ENCODE assay signal across 31 cellular contexts in the genomic region with DNA sequence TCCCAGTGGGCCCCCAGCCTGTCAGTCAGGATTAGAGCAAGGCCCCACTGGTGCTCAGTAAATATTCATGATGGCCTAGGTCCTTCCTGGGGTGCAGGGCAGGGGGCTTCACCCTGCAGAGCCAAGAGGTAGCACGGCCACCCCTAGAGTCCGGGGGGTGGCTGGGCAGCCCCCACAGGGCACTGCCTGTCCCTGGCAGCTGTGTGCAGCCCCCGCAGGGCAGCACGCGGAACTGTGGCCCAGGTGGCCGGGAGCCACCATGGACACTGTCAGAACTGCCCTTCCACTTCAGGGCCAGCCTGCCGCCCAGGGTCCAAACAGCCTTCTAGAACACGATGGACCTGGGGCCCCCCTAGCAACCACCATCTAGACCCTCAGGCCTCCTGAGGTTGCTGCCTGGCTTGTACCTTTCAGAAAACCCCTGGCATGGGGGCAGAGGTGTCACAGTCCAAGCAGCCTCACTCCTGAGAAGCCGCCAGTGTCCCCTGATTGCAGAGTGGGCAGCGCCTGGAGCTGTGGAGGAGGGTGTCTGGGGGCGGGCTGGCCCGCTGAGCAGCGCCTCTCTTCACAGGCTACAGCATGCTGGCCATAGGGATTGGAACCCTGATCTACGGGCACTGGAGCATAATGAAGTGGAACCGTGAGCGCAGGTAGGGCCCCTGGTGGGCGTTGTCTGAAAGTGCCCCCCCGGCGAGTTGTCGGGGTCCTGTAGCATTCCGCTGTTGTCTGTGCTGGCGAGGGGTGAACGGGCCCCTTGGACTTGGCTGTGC. TPM values are rescaled to one million over a fixed set of nuclear protein-coding genes. Genes with fewer than 3 reads are reported as not detected.
DNase-seq lines count a peak whose midpoint lies in the region; ATAC-seq, FAIRE-seq and TF ChIP-seq lines count a peak whose summit lies in the region.
"Had no signal": no experiment of that assay in that cellular context is flagged by ENCODE, and none has a peak within 500 bp of the region (broad histone marks: within the 10 kb centered on the region; RNA-seq: fewer than 3 reads in every experiment).

No MANE protein-coding gene starts in this region.

- WGBS in small intestine, 3 donors, result 91 to 94% (median 94%) methylated on average over 22 to 23 of the region's 23 CpGs

- peak; percentile 15 for TF ChIP-seq CTCF in DND-41 (IDR thresholded peaks at IDR 0.05; ENCODE audit: borderline replicate concordance, extremely low read depth, low read length, poor library complexity, severe bottlenecking)
- TF ChIP-seq CTCF in RWPE2 (IDR thresholded peaks at IDR 0.05; ENCODE audit: poor library complexity, severe bottlenecking), result no peak
- TF ChIP-seq CTCF in nephron progenitor cell (IDR thresholded peaks at IDR 0.05), result no peak

- H3K27me3 ChIP-seq in DND-41 (ENCODE audit: insufficient read depth, low read length, poor library complexity) (no peaks in the 10 kb centered on the region), H7 (ENCODE audit: control insufficient read depth, insufficient read depth, low read length) (no peaks in the 10 kb centered on the region), RWPE2 (ENCODE audit: insufficient read depth, poor library complexity, severe bottlenecking) (no peaks in the 10 kb centered on the region), small intestine (ENCODE audit: control insufficient read depth in 2 of 2, insufficient read depth in 2 of 2, low read length in 2 of 2) (no peaks in the 10 kb centered on the region)
- H3K27me3 ChIP-seq: heart right ventricle, right lobe of liver had no signal

- H3K4me1 ChIP-seq in DND-41 (ENCODE audit: insufficient read depth, low read length) (peaks cover 2% of the 10 kb centered on the region), RWPE2 (ENCODE audit: insufficient read depth, poor library complexity, severe bottlenecking) (no peaks in the 10 kb centered on the region), small intestine (ENCODE audit: control insufficient read depth in 2 of 2, insufficient read depth in 1 of 2, low read depth in 1 of 2, low read length in 1 of 2) (no peaks in the 10 kb centered on the region)
- H3K4me1 ChIP-seq: right lobe of liver had no signal

- H2AFZ ChIP-seq in DND-41 (ENCODE audit: low read depth, low read length), result no peak overlapping the region
- H2AFZ ChIP-seq: parathyroid adenoma had no signal

- H3K4me1 Mint-ChIP-seq in nephron progenitor cell, result peaks cover 52% of the 10 kb centered on the region
- peaks cover 18% of the 10 kb centered on the region for H3K4me1 Mint-ChIP-seq in activated naive CD4-positive, alpha-beta T cell treated with anti-CD3 and anti-CD28 coated beads for 36 hours (ENCODE audit: low read depth)

- DNase-seq in DND-41, result no peak
- DNase-seq in H7, result peak; percentile 79
- peak; percentile 61 for DNase-seq in RWPE2 (ENCODE audit: low spot score)
- DNase-seq in nephron progenitor cell, result peak; percentile 37
- no peak for DNase-seq in activated naive CD4-positive, alpha-beta T cell treated with anti-CD3 and anti-CD28 coated beads for 36 hours
- DNase-seq in cerebellar nuclear complex (lab: John Stamatoyannopoulos, UW), result no peak
- DNase-seq in small intestine, result no peak
- DNase-seq: activated CD4-positive, alpha-beta T cell treated with anti-CD3 and anti-CD28 coated beads for 1 hour; activated CD8-positive, alpha-beta memory T cell treated with anti-CD3 and anti-CD28 coated beads for 24 hours; activated naive CD4-positive, alpha-beta T cell treated with Interleukin-2 at 50 U/mL for 16 hours; activated T-cell treated with anti-CD3 and anti-CD28 coated beads, Interleukin-2, amount 50 U/mL, for 48 hours; aorta; CD4-positive, alpha-beta T cell; erythroblast; foreskin fibroblast; heart right ventricle; mesendoderm; naive B cell; NCI-H146; NCI-H526 treated with DMSO at 0.1 percent for 48 hours; right lobe of liver; SIG-M5; stimulated activated CD4-positive, alpha-beta T cell treated with anti-CD3 and anti-CD28 coated beads, Interleukin-15, amount 100 ng/mL, for 24 hours; stimulated activated CD8-positive, alpha-beta memory T cell treated with anti-CD3 and anti-CD28 coated beads, Interleukin-4, amount 100 ng/mL, for 48 hours; T-cell had no signal

- H3K9ac ChIP-seq in DND-41 (ENCODE audit: low read depth, low read length), result no peak overlapping the region
- H3K9ac ChIP-seq: parathyroid adenoma had no signal

- H4K20me1 ChIP-seq in DND-41 (ENCODE audit: insufficient read depth, low read length), result peaks cover 51% of the 10 kb centered on the region

- H3K27me3 Mint-ChIP-seq in nephron progenitor cell (ENCODE audit: low read depth, poor library complexity), result peaks cover 11% of the 10 kb centered on the region
- H3K27me3 Mint-ChIP-seq in activated naive CD4-positive, alpha-beta T cell treated with anti-CD3 and anti-CD28 coated beads for 36 hours (ENCODE audit: low read depth), result no peaks in the 10 kb centered on the region
- H3K27me3 Mint-ChIP-seq: CD4-positive, alpha-beta T cell; IgD-negative memory B cell; naive B cell; T-cell had no signal

- no peaks in the 10 kb centered on the region for H3K9me3 ChIP-seq in DND-41 (ENCODE audit: insufficient read depth, low read length, severe bottlenecking)
- H3K9me3 ChIP-seq in RWPE2 (ENCODE audit: severe bottlenecking), result no peaks in the 10 kb centered on the region
- H3K9me3 ChIP-seq in small intestine (ENCODE audit: control insufficient read depth, low read depth), result no peaks in the 10 kb centered on the region
- H3K9me3 ChIP-seq: heart right ventricle, right lobe of liver had no signal

- H3K36me3 Mint-ChIP-seq in nephron progenitor cell (ENCODE audit: low read depth), result peaks cover 19% of the 10 kb centered on the region
- H3K36me3 Mint-ChIP-seq in activated naive CD4-positive, alpha-beta T cell treated with anti-CD3 and anti-CD28 coated beads for 36 hours (ENCODE audit: low read depth), result peaks cover 6% of the 10 kb centered on the region

- H3K27ac ChIP-seq in DND-41 (ENCODE audit: low read length) (no peak overlapping the region), RWPE2 (ENCODE audit: poor library complexity, severe bottlenecking) (no peak overlapping the region), small intestine (ENCODE audit: low read depth in 1 of 2, low read length in 1 of 2) (no peak overlapping the region)
- H3K27ac ChIP-seq: heart right ventricle, parathyroid adenoma, right lobe of liver had no signal

- H3K4me3 Mint-ChIP-seq in nephron progenitor cell, result peak overlapping the region; percentile 30
- H3K4me3 Mint-ChIP-seq in activated naive CD4-positive, alpha-beta T cell treated with anti-CD3 and anti-CD28 coated beads for 36 hours, result no peak overlapping the region
- H3K4me3 Mint-ChIP-seq: CD4-positive, alpha-beta T cell; T-cell had no signal

- CTCF ChIA-PET in activated naive CD4-positive, alpha-beta T cell treated with anti-CD3 and anti-CD28 coated beads for 36 hours (lab: Charles Lee), result no interaction called here

- H3K4me2 ChIP-seq in DND-41 (ENCODE audit: insufficient read depth, low read length), result no peak overlapping the region

- ATAC-seq in DND-41 (ENCODE audit: insufficient read depth, low read depth), result no peak
- ATAC-seq in RWPE2 (ENCODE audit: low read depth), result no peak
- no peak for ATAC-seq in HG03571 (IDR thresholded peaks at IDR 0.05; ENCODE audit: unreplicated experiment)
- ATAC-seq: left lobe of liver, T-cell had no signal

- no peak overlapping the region for H3K4me3 ChIP-seq in DND-41 (ENCODE audit: low read depth in 1 of 2, low read length in 2 of 2)
- H3K4me3 ChIP-seq in H7 (ENCODE audit: insufficient read depth, low read depth, low read length), result no peak overlapping the region
- H3K4me3 ChIP-seq in RWPE2 (ENCODE audit: severe bottlenecking), result no peak overlapping the region
- no peak overlapping the region for H3K4me3 ChIP-seq in small intestine (ENCODE audit: low read depth in 1 of 2, low read length in 2 of 2)
- H3K4me3 ChIP-seq: heart right ventricle, right lobe of liver had no signal

- peaks cover 66% of the 10 kb centered on the region for H3K36me3 ChIP-seq in DND-41 (ENCODE audit: insufficient read depth, low read length)
- H3K36me3 ChIP-seq in H7 (replicated peaks; ENCODE audit: control insufficient read depth, insufficient read depth, low read length), result peaks cover 8% of the 10 kb centered on the region
- peaks cover 26% of the 10 kb centered on the region for H3K36me3 ChIP-seq in RWPE2 (ENCODE audit: low read depth)
- peaks cover 2 to 3% of the 10 kb centered on the region in 2 donors for H3K36me3 ChIP-seq in small intestine (ENCODE audit: control insufficient read depth in 2 of 2, insufficient read depth in 2 of 2, low read length in 2 of 2)

- H3K9me3 Mint-ChIP-seq in nephron progenitor cell, result peaks cover 3% of the 10 kb centered on the region
- H3K9me3 Mint-ChIP-seq in activated naive CD4-positive, alpha-beta T cell treated with anti-CD3 and anti-CD28 coated beads for 36 hours, result no peaks in the 10 kb centered on the region
- H3K9me3 Mint-ChIP-seq: CD4-positive, alpha-beta T cell; IgD-negative memory B cell; naive B cell; T-cell had no signal

- peak overlapping the region; percentile 96 for H3K27ac Mint-ChIP-seq in nephron progenitor cell
- H3K27ac Mint-ChIP-seq in activated naive CD4-positive, alpha-beta T cell treated with anti-CD3 and anti-CD28 coated beads for 36 hours, result no peak overlapping the region
- H3K27ac Mint-ChIP-seq: CD4-positive, alpha-beta T cell had no signal

- intact Hi-C loops in activated naive CD4-positive, alpha-beta T cell treated with anti-CD3 and anti-CD28 coated beads for 36 hours (cut with micrococcal nuclease), result no loop called here

- peaks cover 50% of the 10 kb centered on the region for H3K79me2 ChIP-seq in DND-41 (ENCODE audit: insufficient read depth, low read length)

- no peak for FAIRE-seq in small intestine (lab: Jason Lieb, UNC)
- FAIRE-seq: TTC549, urothelium cell line had no signal

RNA-seq across cellular contexts. Expression of a gene that starts 2.9 kb away (rescaled TPM):
- total RNA-seq in H7 (2014; rRNA removed; shearing (Covaris generic)), result 0.74 and 1.2 TPM in 2 replicates
- 1 to 10 TPM; 6.5 to 7.2 TPM for total RNA-seq in activated naive CD4-positive, alpha-beta T cell treated with anti-CD3 and anti-CD28 coated beads for 36 hours
- 10 to 100 TPM; 11.2 to 44.1 (median 23.8) TPM for polyA plus RNA-seq in small intestine
- polyA plus RNA-seq: IgD-negative memory B cell had no signal

RNA-seq across cellular contexts. Expression of a gene that starts 9.8 kb away (rescaled TPM):
- total RNA-seq in H7 (2014; rRNA removed; shearing (Covaris generic)), result 249 and 291 TPM in 2 replicates
- total RNA-seq in activated naive CD4-positive, alpha-beta T cell treated with anti-CD3 and anti-CD28 coated beads for 36 hours, result 100 to 1,000 TPM; 351 to 376 TPM
- 100 to 1,000 TPM; 337 to 344 (median 341) TPM for polyA plus RNA-seq in small intestine

RNA-seq across cellular contexts. Expression of a gene that starts 10.4 kb away (rescaled TPM):
- total RNA-seq in H7 (2014; rRNA removed; shearing (Covaris generic)), result 4.7 and 9.8 TPM in 2 replicates
- total RNA-seq in activated naive CD4-positive, alpha-beta T cell treated with anti-CD3 and anti-CD28 coated beads for 36 hours, result 1 to 10 TPM; 4.5 TPM
- 1 to 10 TPM; 1.9 to 3.4 (median 2.0) TPM for polyA plus RNA-seq in small intestine

RNA-seq across cellular contexts. Expression of a gene that starts 12.3 kb away (rescaled TPM):
- 4.4 and 7.0 TPM in 2 replicates for total RNA-seq in H7 (2014; rRNA removed; shearing (Covaris generic))
- under 1 TPM; 0.14 to 0.22 TPM for total RNA-seq in activated naive CD4-positive, alpha-beta T cell treated with anti-CD3 and anti-CD28 coated beads for 36 hours
- under 1 TPM in 1 of 3 donors, not detected in 2; 0.09 TPM for polyA plus RNA-seq in small intestine
- polyA plus RNA-seq: IgD-negative memory B cell had no signal

Comparison
In these comparisons a context has a peak if more than half of its experiments do, and no peak if none do; other contexts are left out.
1. DNase-seq: peak in H7 (single experiment), RWPE2 (single experiment) and nephron progenitor cell (single experiment); none in DND-41 (single experiment), activated naive CD4-positive, alpha-beta T cell treated with anti-CD3 and anti-CD28 coated beads for 36 hours (single experiment), cerebellar nuclear complex (0 of 2) and small intestine (single experiment).